In genomic region chr2:179541586-179541985, GRCh38 we compare ENCODE assay signal across 15 cellular contexts.
DNase-seq lines count a peak whose midpoint lies in the region; ATAC-seq and TF ChIP-seq lines count a peak whose summit lies in the region.
"Had no signal": no experiment of that assay in that cellular context is flagged by ENCODE, and none has a peak within 500 bp of the region (broad histone marks: within the 10 kb centered on the region; RNA-seq: fewer than 3 reads in every experiment).

No MANE protein-coding gene starts in this region.

- H3K27me3 Mint-ChIP-seq in neural crest cell (ENCODE audit: low read depth): no peaks in the 10 kb centered on the region
- H3K27me3 Mint-ChIP-seq: CD4-positive, alpha-beta memory T cell had no signal

- H3K27ac ChIP-seq in 22Rv1 (peak overlapping the region; percentile 2; the same call in 1 of the 2 replicates), body of pancreas (peak overlapping the region in 2 of 4 donors; percentile 32 to 59), gastrocnemius medialis (peak overlapping the region in 3 of 4 donors; percentile 2 to 34 (median 13))

- no peaks in the 10 kb centered on the region for H3K9me3 ChIP-seq in body of pancreas
- no peaks in the 10 kb centered on the region for H3K9me3 ChIP-seq in gastrocnemius medialis

- DNase-seq in body of pancreas: no peak
- DNase-seq in neural crest cell (ENCODE audit: low read depth, low spot score): no peak
- no peak for DNase-seq in gastrocnemius medialis
- DNase-seq in NCI-H226: no peak
- DNase-seq in NCI-H748 treated with DMSO at 0.1 percent for 48 hours (lab: John Stamatoyannopoulos, UW): no peak
- no peak for DNase-seq in NCI-H2227 (lab: John Stamatoyannopoulos, UW; ENCODE audit: unreplicated experiment)
- DNase-seq: C1 segment of cervical spinal cord; CD4-positive, alpha-beta memory T cell; COR-L47; DMS153; DND-41; GOT3; H7; HCEC 1CT had no signal

- TF ChIP-seq CTCF in 22Rv1 (IDR thresholded peaks at IDR 0.05) (no peak), body of pancreas (IDR thresholded peaks at IDR 0.05) (no peak), neural crest cell (conservative IDR thresholded peaks at IDR 0.05) (no peak), gastrocnemius medialis (IDR thresholded peaks at IDR 0.05 in 4 of 5, conservative IDR thresholded peaks at IDR 0.05 in 1 of 5) (no peak)

- H3K4me1 ChIP-seq in body of pancreas (peaks cover 21% of the 10 kb centered on the region), gastrocnemius medialis (peaks cover 3% of the 10 kb centered on the region in 2 donors)

- intact Hi-C loops in body of pancreas (cut with DNase I): no loop called here
- intact Hi-C loops in gastrocnemius medialis (cut with DNase I; ENCODE audit: low total_unique reads): no loop called here

- peaks cover 6% of the 10 kb centered on the region for H3K9me3 Mint-ChIP-seq in neural crest cell

- H3K36me3 ChIP-seq in body of pancreas (replicated peaks in 1 of 2; ENCODE audit: insufficient read depth in 1 of 2, low read depth in 2 of 2) (no peaks in the 10 kb centered on the region), gastrocnemius medialis (no peaks in the 10 kb centered on the region)

- 14 to 16% methylated on average over 4 of the region's 4 CpGs for WGBS in body of pancreas, 2 donors

- H3K4me1 Mint-ChIP-seq in neural crest cell: peaks cover 39% of the 10 kb centered on the region
- H3K4me1 Mint-ChIP-seq: CD4-positive, alpha-beta memory T cell had no signal

- H3K36me3 Mint-ChIP-seq in neural crest cell (ENCODE audit: low read depth): peaks cover 7% of the 10 kb centered on the region
- H3K36me3 Mint-ChIP-seq: CD4-positive, alpha-beta memory T cell had no signal

- in situ Hi-C loops in gastrocnemius medialis (cut with MboI; ENCODE audit: low sequenced_read_pairs in 4 of 4): no loop called here

- H3K4me3 ChIP-seq in body of pancreas (no peak overlapping the region), gastrocnemius medialis (no peak overlapping the region)

- no peak overlapping the region for H3K4me3 Mint-ChIP-seq in neural crest cell
- H3K4me3 Mint-ChIP-seq: CD4-positive, alpha-beta memory T cell had no signal

- ATAC-seq in body of pancreas (peak; percentile 80), gastrocnemius medialis (no peak)

- H3K27me3 ChIP-seq in body of pancreas: no peaks in the 10 kb centered on the region
- no peaks in the 10 kb centered on the region for H3K27me3 ChIP-seq in gastrocnemius medialis

- TF ChIP-seq POLR2A in body of pancreas (IDR thresholded peaks at IDR 0.05) (no peak), gastrocnemius medialis (IDR thresholded peaks at IDR 0.05) (no peak)

- peak overlapping the region; percentile 43 for H3K27ac Mint-ChIP-seq in neural crest cell (ENCODE audit: unreplicated experiment)
- H3K27ac Mint-ChIP-seq: CD4-positive, alpha-beta memory T cell had no signal
